In genomic region chr12:113812431-113813228, GRCh38 we compare ENCODE assay signal across 35 cellular contexts.
"Had no signal": no experiment of that assay in that cellular context is flagged by ENCODE, and none has a peak within 500 bp of the region (broad histone marks: within the 10 kb centered on the region; RNA-seq: fewer than 3 reads in every experiment).

No MANE protein-coding gene starts in this region.

- DNase-seq: activated B cell treated with CpG ODN at 0.5 μM for 24 hours; activated CD4-positive, alpha-beta T cell treated with anti-CD3 and anti-CD28 coated beads for 48 hours; activated CD4-positive, alpha-beta T cell treated with anti-CD3 and anti-CD28 coated beads, Interleukin-2, amount 50 U/mL, for 1 hour; activated CD4-positive, alpha-beta T cell treated with anti-CD3 and anti-CD28 coated beads, Interleukin-2, amount 50 U/mL, for 48 hours; activated CD8-positive, alpha-beta memory T cell treated with anti-CD3 and anti-CD28 coated beads for 24 hours; activated CD8-positive, alpha-beta memory T cell treated with anti-CD3 and anti-CD28 coated beads, Interleukin-2, amount 50 U/mL, for 4 hours; activated CD8-positive, alpha-beta T cell treated with anti-CD3 and anti-CD28 coated beads for 36 hours; activated effector memory CD4-positive, alpha-beta T cell treated with anti-CD3 and anti-CD28 coated beads, Interleukin-2, amount 50 U/mL, for 16 hours; activated naive CD4-positive, alpha-beta T cell treated with anti-CD3 and anti-CD28 coated beads for 36 hours; activated naive CD8-positive, alpha-beta T cell treated with anti-CD3 and anti-CD28 coated beads for 36 hours; activated naive CD8-positive, alpha-beta T cell treated with anti-CD3 and anti-CD28 coated beads, Interleukin-2, amount 50 U/mL, for 24 hours; activated T-cell treated with anti-CD3 and anti-CD28 coated beads, Interleukin-2, amount 50 U/mL, for 1 hour; activated T-cell treated with anti-CD3 and anti-CD28 coated beads, Interleukin-2, amount 50 U/mL, for 48 hours; adrenal gland; brain microvascular endothelial cell; dorsolateral prefrontal cortex; effector memory CD4-positive, alpha-beta T cell; esophagus squamous epithelium; foreskin melanocyte; heart right ventricle; T-helper 1 cell; T-helper 17 cell; T1000; WERI-Rb-1 had no signal

- H3K27ac ChIP-seq: adrenal gland, ascending aorta, brain microvascular endothelial cell, coronary artery, dorsolateral prefrontal cortex, epithelial cell of prostate, esophagus squamous epithelium, gastroesophageal sphincter, heart right ventricle, WERI-Rb-1 had no signal

- H3K4me3 Mint-ChIP-seq: activated B cell treated with CpG ODN at 0.5 μM for 24 hours; activated CD8-positive, alpha-beta T cell treated with anti-CD3 and anti-CD28 coated beads for 36 hours; activated naive CD4-positive, alpha-beta T cell treated with anti-CD3 and anti-CD28 coated beads for 36 hours; activated naive CD4-positive, alpha-beta T cell treated with anti-CD3 and anti-CD28 coated beads, Interleukin-2, amount 50 U/mL, for 24 hours; activated naive CD8-positive, alpha-beta T cell treated with anti-CD3 and anti-CD28 coated beads for 36 hours; activated naive CD8-positive, alpha-beta T cell treated with anti-CD3 and anti-CD28 coated beads, Interleukin-2, amount 50 U/mL, for 24 hours; activated T-helper 1 cell treated with anti-CD3 and anti-CD28 coated beads, Interleukin-12 subunit alpha, Interleukin-12 subunit beta, Interleukin-2, Interleukin-4 antibody, amounts not matched to agents 30 ng/mL and 10 ng/mL and 1 ng/mL, durations not matched to agents 14 hours and 24 hours and 36 hours; central memory CD8-positive, alpha-beta T cell; dendritic cell treated with granulocyte-macrophage colony-stimulating factor and Interleukin-4, amounts not matched to agents 40 ng/mL and 50 ng/mL, for 4 days; T-helper 17 cell; T-helper 2 cell treated with Interferon-gamma antibody and Interleukin-4, amounts not matched to agents 5 μg/mL and 100 μg/mL, for 36 hours had no signal

- ATAC-seq: activated CD4-positive, CD25-positive, alpha-beta regulatory T cell treated with anti-CD3 and anti-CD28 coated beads, Interleukin-2, amount 50 U/mL, for 24 hours; activated CD8-positive, alpha-beta T cell treated with anti-CD3 and anti-CD28 coated beads for 36 hours; activated naive CD8-positive, alpha-beta T cell treated with anti-CD3 and anti-CD28 coated beads, Interleukin-2, amount 50 U/mL, for 24 hours; gastroesophageal sphincter; heart right ventricle; T-helper 17 cell had no signal

- H3K36me3 ChIP-seq: adrenal gland, brain microvascular endothelial cell, WERI-Rb-1 had no signal

- H3K27ac Mint-ChIP-seq: activated B cell treated with CpG ODN at 0.5 μM for 24 hours; activated CD8-positive, alpha-beta T cell treated with anti-CD3 and anti-CD28 coated beads for 36 hours; activated naive CD4-positive, alpha-beta T cell treated with anti-CD3 and anti-CD28 coated beads for 36 hours; activated naive CD4-positive, alpha-beta T cell treated with anti-CD3 and anti-CD28 coated beads, Interleukin-2, amount 50 U/mL, for 24 hours; activated naive CD8-positive, alpha-beta T cell treated with anti-CD3 and anti-CD28 coated beads for 36 hours; activated naive CD8-positive, alpha-beta T cell treated with anti-CD3 and anti-CD28 coated beads, Interleukin-2, amount 50 U/mL, for 24 hours; activated T-helper 1 cell treated with anti-CD3 and anti-CD28 coated beads, Interleukin-12 subunit alpha, Interleukin-12 subunit beta, Interleukin-2, Interleukin-4 antibody, amounts not matched to agents 30 ng/mL and 10 ng/mL and 1 ng/mL, durations not matched to agents 14 hours and 24 hours and 36 hours; activated T-helper 2 cell treated with anti-CD3 and anti-CD28 coated beads, Interferon-gamma antibody, Interleukin-2, Interleukin-4, amounts not matched to agents 10 μg/mL and 5 μg/mL and 100 μg/mL, durations not matched to agents 14 hours and 24 hours and 36 hours; dendritic cell treated with granulocyte-macrophage colony-stimulating factor and Interleukin-4, amounts not matched to agents 40 ng/mL and 50 ng/mL, for 4 days; T-helper 17 cell; T-helper 2 cell treated with Interferon-gamma antibody and Interleukin-4, amounts not matched to agents 5 μg/mL and 100 μg/mL, for 36 hours had no signal

- H3K4me1 Mint-ChIP-seq: activated B cell treated with CpG ODN at 0.5 μM for 24 hours; activated naive CD4-positive, alpha-beta T cell treated with anti-CD3 and anti-CD28 coated beads, Interleukin-2, amount 50 U/mL, for 24 hours; activated naive CD8-positive, alpha-beta T cell treated with anti-CD3 and anti-CD28 coated beads for 36 hours; activated naive CD8-positive, alpha-beta T cell treated with anti-CD3 and anti-CD28 coated beads, Interleukin-2, amount 50 U/mL, for 24 hours; central memory CD8-positive, alpha-beta T cell; T-helper 17 cell had no signal

- H3K9me3 Mint-ChIP-seq: activated B cell treated with CpG ODN at 0.5 μM for 24 hours; activated naive CD8-positive, alpha-beta T cell treated with anti-CD3 and anti-CD28 coated beads, Interleukin-2, amount 50 U/mL, for 24 hours; activated T-helper 1 cell treated with anti-CD3 and anti-CD28 coated beads, Interleukin-12 subunit alpha, Interleukin-12 subunit beta, Interleukin-2, Interleukin-4 antibody, amounts not matched to agents 30 ng/mL and 10 ng/mL and 1 ng/mL, durations not matched to agents 14 hours and 24 hours and 36 hours; central memory CD8-positive, alpha-beta T cell; dendritic cell treated with granulocyte-macrophage colony-stimulating factor and Interleukin-4, amounts not matched to agents 40 ng/mL and 50 ng/mL, for 4 days; T-helper 2 cell treated with Interferon-gamma antibody and Interleukin-4, amounts not matched to agents 5 μg/mL and 100 μg/mL, for 36 hours had no signal

- H3K27me3 ChIP-seq: adrenal gland, ascending aorta, brain microvascular endothelial cell, dorsolateral prefrontal cortex, esophagus squamous epithelium, gastroesophageal sphincter, heart right ventricle had no signal

- H3K4me1 ChIP-seq: adrenal gland, ascending aorta, esophagus squamous epithelium, gastroesophageal sphincter, heart right ventricle had no signal

- H3K4me3 ChIP-seq: adrenal gland, ascending aorta, coronary artery, dorsolateral prefrontal cortex, esophagus squamous epithelium, gastroesophageal sphincter, heart right ventricle had no signal

- H3K27me3 Mint-ChIP-seq: activated B cell treated with CpG ODN at 0.5 μM for 24 hours; activated CD8-positive, alpha-beta T cell treated with anti-CD3 and anti-CD28 coated beads for 36 hours; activated naive CD4-positive, alpha-beta T cell treated with anti-CD3 and anti-CD28 coated beads, Interleukin-2, amount 50 U/mL, for 24 hours; activated naive CD8-positive, alpha-beta T cell treated with anti-CD3 and anti-CD28 coated beads for 36 hours; activated naive CD8-positive, alpha-beta T cell treated with anti-CD3 and anti-CD28 coated beads, Interleukin-2, amount 50 U/mL, for 24 hours; central memory CD8-positive, alpha-beta T cell; dendritic cell treated with granulocyte-macrophage colony-stimulating factor and Interleukin-4, amounts not matched to agents 40 ng/mL and 50 ng/mL, for 4 days; T-helper 17 cell had no signal

- H3K9me3 ChIP-seq: adrenal gland, ascending aorta had no signal
